Comparison of ENCODE assay signal across 8 cellular contexts in the genomic region with DNA sequence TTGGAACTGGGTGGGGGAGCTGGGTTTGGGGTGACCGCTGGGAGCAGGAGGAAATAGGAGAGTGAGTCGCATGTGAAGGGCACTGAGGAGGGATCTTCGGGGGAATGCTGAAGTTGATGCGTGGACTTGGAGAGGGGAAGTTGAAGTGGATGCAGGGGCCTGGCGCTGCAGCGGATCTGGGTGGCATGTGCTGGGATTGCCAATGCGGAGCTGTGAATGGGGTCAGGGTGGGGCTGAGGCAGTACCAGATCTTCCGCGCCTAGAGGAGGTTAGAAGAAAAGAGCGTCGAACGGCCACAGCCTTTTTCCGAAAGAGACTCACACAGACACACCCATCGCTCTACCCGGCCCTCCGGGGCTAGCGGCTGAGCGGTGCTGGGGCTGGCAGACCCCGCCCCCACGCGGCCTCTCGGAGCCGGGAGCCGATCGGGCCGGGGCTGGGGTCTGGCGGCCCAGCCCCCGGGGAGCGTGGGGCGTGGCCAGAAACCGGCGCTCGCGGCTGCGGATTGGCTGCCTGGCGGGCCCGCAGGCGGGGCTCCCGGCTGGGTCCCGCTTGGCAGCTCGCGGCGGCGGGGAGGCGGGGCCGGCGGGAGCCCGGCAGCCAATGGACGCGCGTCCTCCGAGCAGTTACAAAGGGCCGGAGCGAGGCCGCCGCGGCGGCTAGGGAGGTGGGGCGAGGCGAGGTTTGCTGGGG. TPM values are rescaled to one million over a fixed set of nuclear protein-coding genes. Genes with fewer than 3 reads are reported as not detected.
DNase-seq lines count a peak whose midpoint lies in the region; ATAC-seq and TF ChIP-seq lines count a peak whose summit lies in the region.

A gene (plus strand): TSS at position 655 of the 693 bp plus-strand sequence. CDS start 93 bp downstream, outside the sequence.

- TF ChIP-seq CTCF in AG04449 (IDR thresholded peaks at IDR 0.05; ENCODE audit: insufficient read depth, low read length, missing control alignments) (no peak), spleen (IDR thresholded peaks at IDR 0.05 in 8 of 11, conservative IDR thresholded peaks at IDR 0.05 in 3 of 11) (peak in 10 of 11 experiments; percentile 1 to 55 (median 28))

- no peaks in the 10 kb centered on the region for H3K9me3 Mint-ChIP-seq in immature natural killer cell

- peak within 1 kb of the TSS; percentile 92 to 96 (median 94) for H3K27ac Mint-ChIP-seq in immature natural killer cell

- peaks cover 4 to 16% (median 5%) of the 10 kb centered on the region in 3 donors for H3K27me3 Mint-ChIP-seq in immature natural killer cell (ENCODE audit: low read depth in 3 of 3)

- peak in 2 of 3 donors; percentile 72 to 82 for TF ChIP-seq POLR2A in spleen (IDR thresholded peaks at IDR 0.05)

- H3K4me1 Mint-ChIP-seq in immature natural killer cell, result peaks cover 78 to 87% of the 10 kb centered on the region in 2 donors

- H3K27me3 ChIP-seq in spleen (replicated peaks in 1 of 7), result no peaks in the 10 kb centered on the region

- peak within 1 kb of the TSS; percentile 88 to 96 (median 94) for H3K4me3 Mint-ChIP-seq in immature natural killer cell

- WGBS in spleen, 5 donors, result 0 to 2% (median 1%) methylated on average over 22 to 60 of the region's 60 CpGs

- ATAC-seq in GM18873 (IDR thresholded peaks at IDR 0.05; ENCODE audit: low FRiP score, unreplicated experiment) (peak; percentile 78), HG03159 (IDR thresholded peaks at IDR 0.05; ENCODE audit: unreplicated experiment) (peak; percentile 89)

- peaks cover 27 to 54% (median 50%) of the 10 kb centered on the region in 6 donors for H3K4me1 ChIP-seq in spleen

- H3K36me3 ChIP-seq in spleen, result no peaks in the 10 kb centered on the region

- H3K36me3 Mint-ChIP-seq in immature natural killer cell, result peaks cover 0 to 4% (median 3%) of the 10 kb centered on the region in 3 donors

- POLR2A ChIA-PET in AG04449 (lab: Yijun Ruan, JAX), result interaction anchor here (1.0 to 1.9 kb wide), 6 partner anchors 9 to 85 kb away, joined by 3 to 9 read pairs (median 5); no protein-coding TSS in a partner anchor

- H3K27ac ChIP-seq in caudate nucleus (ENCODE audit: low read depth, low read length) (peak within 1 kb of the TSS; percentile 80), spleen (peak within 1 kb of the TSS; percentile 85 to 98 (median 93))

- intact Hi-C loops in spleen (cut with DNase I; ENCODE audit: low total_unique reads), result no loop called here

- DNase-seq in AG04449 (ENCODE audit: low read depth, low spot score) (no peak), NCI-H226 (peak; percentile 89), caudate nucleus (lab: John Stamatoyannopoulos, UW) (peak in 60 of 61 donors; percentile 13 to 96 (median 89)), immature natural killer cell (peak; percentile 95 to 96 (median 96)), spleen (peak; percentile 99)
- DNase-seq in activated CD4-positive, CD25-positive, alpha-beta regulatory T cell (lab: John Stamatoyannopoulos, UW), result peak; percentile 75 to 90 (median 82)

- CTCF ChIA-PET in AG04449 (lab: Yijun Ruan, JAX), result interaction anchor here (1.0 to 2.4 kb wide), 10 partner anchors 16 to 298 kb away, joined by 3 to 14 read pairs (median 4); no protein-coding TSS in a partner anchor

- H3K9me3 ChIP-seq in spleen, result peaks cover 0 to 3% (median 0%) of the 10 kb centered on the region in 8 donors

- H3K4me3 ChIP-seq in AG04449 (ENCODE audit: low read depth, low read length), result peak within 1 kb of the TSS; percentile 74
- H3K4me3 ChIP-seq in spleen, result peak within 1 kb of the TSS; percentile 66 to 76 (median 71)

RNA-seq across cellular contexts. Expression of the gene that starts here (rescaled TPM):
- polyA plus RNA-seq in immature natural killer cell, result 10 to 100 TPM; 34.2 to 71.0 (median 67.8) TPM
- 10 to 100 TPM; 33.5 to 60.8 (median 55.8) TPM for total RNA-seq in spleen
- 10 to 100 TPM in 2 of 3 donors, 1 to 10 TPM in 1; 8.9 to 12.8 (median 10.1) TPM for polyA plus RNA-seq in spleen
